Comparison of ENCODE assay signal across 20 cellular contexts in genomic region chr11:22430286-22430685, GRCh38.
DNase-seq lines count a peak whose midpoint lies in the region; ATAC-seq, FAIRE-seq and TF ChIP-seq lines count a peak whose summit lies in the region.
"Had no signal": no experiment of that assay in that cellular context is flagged by ENCODE, and none has a peak within 500 bp of the region (broad histone marks: within the 10 kb centered on the region; RNA-seq: fewer than 3 reads in every experiment).

No MANE protein-coding gene starts in this region.

- peaks cover 5% of the 10 kb centered on the region for H3K4me1 Mint-ChIP-seq in activated CD8-positive, alpha-beta memory T cell treated with anti-CD3 and anti-CD28 coated beads, Interleukin-2, amount 10 ng/mL, durations not matched to agents 7 days and 5 days
- H3K4me1 Mint-ChIP-seq: CD14-positive monocyte had no signal

- H3K9me3 ChIP-seq in kidney (ENCODE audit: control insufficient read depth in 1 of 2, low read length in 2 of 2): no peaks in the 10 kb centered on the region
- H3K9me3 ChIP-seq: BE2C had no signal

- H3K4me3 ChIP-seq in AG10803 (ENCODE audit: low read length) (no peak overlapping the region), kidney (ENCODE audit: low read length in 2 of 2) (no peak overlapping the region)
- H3K4me3 ChIP-seq: GM12878 had no signal

- H3K27me3 Mint-ChIP-seq in activated CD8-positive, alpha-beta memory T cell treated with anti-CD3 and anti-CD28 coated beads, Interleukin-2, amount 10 ng/mL, durations not matched to agents 7 days and 5 days: peaks cover 21% of the 10 kb centered on the region

- peaks cover 0 to 3% of the 10 kb centered on the region in 2 donors for H3K4me1 ChIP-seq in kidney (ENCODE audit: control insufficient read depth in 1 of 2, insufficient read depth in 1 of 2, low read depth in 1 of 2, low read length in 2 of 2)
- H3K4me1 ChIP-seq: BE2C had no signal

- CTCF ChIA-PET in HEK293T (lab: Yijun Ruan, JAX): no interaction called here
- CTCF ChIA-PET in activated CD8-positive, alpha-beta memory T cell treated with anti-CD3 and anti-CD28 coated beads, Interleukin-2, amount 10 ng/mL, durations not matched to agents 7 days and 5 days (lab: Charles Lee): no interaction called here

- no peak for ATAC-seq in activated CD8-positive, alpha-beta memory T cell treated with anti-CD3 and anti-CD28 coated beads, Interleukin-2, amount 10 ng/mL, durations not matched to agents 7 days and 5 days
- ATAC-seq: CD8-positive, alpha-beta T cell; GM12878; HepG2 had no signal

- H3K27ac Mint-ChIP-seq in activated CD8-positive, alpha-beta memory T cell treated with anti-CD3 and anti-CD28 coated beads, Interleukin-2, amount 10 ng/mL, durations not matched to agents 7 days and 5 days: no peak overlapping the region
- H3K27ac Mint-ChIP-seq: CD14-positive monocyte; CD8-positive, alpha-beta T cell; H9 had no signal

- H3K4me3 Mint-ChIP-seq in activated CD8-positive, alpha-beta memory T cell treated with anti-CD3 and anti-CD28 coated beads, Interleukin-2, amount 10 ng/mL, durations not matched to agents 7 days and 5 days: no peak overlapping the region
- H3K4me3 Mint-ChIP-seq: CD14-positive monocyte; CD8-positive, alpha-beta T cell; H9 had no signal

- DNase-seq in AG10803 (ENCODE audit: low read depth) (peak; percentile 5), DMS79 (lab: John Stamatoyannopoulos, UW) (peak; percentile 83), NCI-H187 treated with DMSO at 0.1 percent for 48 hours (lab: John Stamatoyannopoulos, UW) (peak; percentile 63), NCI-H446 treated with DMSO at 0.1 percent for 48 hours (lab: John Stamatoyannopoulos, UW) (peak; percentile 59), kidney (no peak), HEK293T (ENCODE audit: extremely low spot score) (no peak), GM12891 (ENCODE audit: insufficient read length, low spot score) (no peak)
- no peak for DNase-seq in activated CD8-positive, alpha-beta memory T cell treated with anti-CD3 and anti-CD28 coated beads, Interleukin-2, amount 10 ng/mL, durations not matched to agents 7 days and 5 days
- DNase-seq: BE2C; CD8-positive, alpha-beta T cell; COR-L47; DMS53; GOT3; H9 had no signal

- TF ChIP-seq CTCF in AG10803 (conservative IDR thresholded peaks at IDR 0.05; ENCODE audit: low read length) (no peak), kidney (IDR thresholded peaks at IDR 0.05; ENCODE audit: borderline replicate concordance, extremely low read depth, insufficient read depth) (no peak)

- H3K9me3 Mint-ChIP-seq in activated CD8-positive, alpha-beta memory T cell treated with anti-CD3 and anti-CD28 coated beads, Interleukin-2, amount 10 ng/mL, durations not matched to agents 7 days and 5 days (ENCODE audit: low read depth): no peaks in the 10 kb centered on the region
- H3K9me3 Mint-ChIP-seq: CD8-positive, alpha-beta T cell had no signal

- H3K27ac ChIP-seq in kidney (ENCODE audit: low read depth in 2 of 2, low read length in 2 of 2): no peak overlapping the region

- intact Hi-C loops in kidney (cut with DNase I): loop anchor here (10.0 kb wide), 1 partner anchor 55 kb away; no protein-coding TSS in a partner anchor

- no peaks in the 10 kb centered on the region for H3K36me3 Mint-ChIP-seq in activated CD8-positive, alpha-beta memory T cell treated with anti-CD3 and anti-CD28 coated beads, Interleukin-2, amount 10 ng/mL, durations not matched to agents 7 days and 5 days
- H3K36me3 Mint-ChIP-seq: CD14-positive monocyte; CD8-positive, alpha-beta T cell had no signal

- H3K36me3 ChIP-seq in kidney (ENCODE audit: control insufficient read depth in 1 of 2, insufficient read depth in 2 of 2, low read length in 2 of 2): no peaks in the 10 kb centered on the region
- H3K36me3 ChIP-seq: BE2C had no signal

- POLR2A ChIA-PET in HEK293T (lab: Yijun Ruan, JAX): no interaction called here

- TF ChIP-seq POLR2A in GM12891 (IDR thresholded peaks at IDR 0.05; ENCODE audit: low read depth, low read length): no peak

- H3K9ac ChIP-seq in kidney (ENCODE audit: low read length in 2 of 2): no peak overlapping the region

- no peak for FAIRE-seq in kidney (lab: Jason Lieb, UNC)
- FAIRE-seq in GM12891 (lab: Jason Lieb, UNC): no peak
- FAIRE-seq: A204.1, D721Med, GM12878, HepG2, HTR-8/SVneo had no signal

TF ChIP-seq in HEK293T, 16 proteins besides CTCF, POLR2A, EP300 and RAD21:
- TF ChIP-seq PKNOX1 (IDR thresholded peaks at IDR 0.05) (no peak), ARNT (IDR thresholded peaks at IDR 0.05) (no peak), L3MBTL2 (conservative IDR thresholded peaks at IDR 0.05) (no peak)

TF ChIP-seq in GM12891, 5 proteins besides CTCF, POLR2A, EP300 and RAD21:
- TF ChIP-seq POLR2AphosphoS5 (IDR thresholded peaks at IDR 0.05; ENCODE audit: low read depth, low read length): no peak
TF ChIP-seq in GM12891: peak in this region for 0.

Comparison
In these comparisons a context has a peak if more than half of its experiments do, and no peak if none do; other contexts are left out.
1. DNase-seq: peak in AG10803 (single experiment), DMS79 (single experiment), NCI-H187 treated with DMSO at 0.1 percent for 48 hours (single experiment) and NCI-H446 treated with DMSO at 0.1 percent for 48 hours (single experiment); none in kidney (single experiment), HEK293T (single experiment), GM12891 (single experiment) and activated CD8-positive, alpha-beta memory T cell treated with anti-CD3 and anti-CD28 coated beads, Interleukin-2, amount 10 ng/mL, durations not matched to agents 7 days and 5 days (single experiment).